In genomic region chr12:20798561-20798960, GRCh38 we compare ENCODE assay signal across 10 cellular contexts. TPM values are rescaled to one million over a fixed set of nuclear protein-coding genes. Genes with fewer than 3 reads are reported as not detected.
DNase-seq lines count a peak whose midpoint lies in the region; ATAC-seq and TF ChIP-seq lines count a peak whose summit lies in the region.
"Had no signal": no experiment of that assay in that cellular context is flagged by ENCODE, and none has a peak within 500 bp of the region (broad histone marks: within the 10 kb centered on the region; RNA-seq: fewer than 3 reads in every experiment).

No MANE protein-coding gene starts in this region.

- no peak overlapping the region for H2BK120ac ChIP-seq in H9 (ENCODE audit: low read depth, low read length, poor library complexity, severe bottlenecking)

- no TSS peak for BruUV-seq in PC-3 (replicated peaks; lab: Mats Ljungman, UMichigan)

- H3K14ac ChIP-seq in H9 (ENCODE audit: insufficient read depth, low read length): no peak overlapping the region

- H3K4me3 ChIP-seq in PC-3 (ENCODE audit: low read length): no peak overlapping the region
- no peak overlapping the region for H3K4me3 ChIP-seq in fibroblast of pulmonary artery (replicated peaks; ENCODE audit: low read depth, low read length)

- H4K20me1 ChIP-seq in H9 (ENCODE audit: control insufficient read depth, insufficient read depth, insufficient read length) (no peaks in the 10 kb centered on the region), PC-3 (ENCODE audit: low read length) (no peaks in the 10 kb centered on the region)

- peaks cover 2 to 4% of the 10 kb centered on the region in 2 experiments; a peak in 4 of 5 replicates for H3K9me3 Mint-ChIP-seq in H9
- H3K9me3 Mint-ChIP-seq in stimulated activated memory B cell treated with anti-CD40 and anti-IgM and Interleukin-4, amounts not matched to agents 10 μg/mL and 1 μg/mL and 100 μg/mL, for 72 hours: no peaks in the 10 kb centered on the region
- no peaks in the 10 kb centered on the region for H3K9me3 Mint-ChIP-seq in activated CD4-positive, alpha-beta memory T cell treated with anti-CD3 and anti-CD28 coated beads, Interleukin-2, amount 10 ng/mL, durations not matched to agents 7 days and 5 days

- H3K23me2 ChIP-seq in H9 (ENCODE audit: insufficient read length, low read depth, low read length, poor library complexity, severe bottlenecking): no peaks in the 10 kb centered on the region

- H3K9me2 ChIP-seq in PC-3 (replicated peaks; ENCODE audit: low read length): no peaks in the 10 kb centered on the region

- H3K9ac ChIP-seq in H9 (ENCODE audit: extremely low read depth, insufficient read length, low read length) (no peak overlapping the region), PC-3 (ENCODE audit: low read length) (no peak overlapping the region)

- no peaks in the 10 kb centered on the region for H3K79me1 ChIP-seq in H9 (ENCODE audit: insufficient read depth, low read depth, low read length, poor library complexity, severe bottlenecking)

- no peaks in the 10 kb centered on the region for H3K9me3 ChIP-seq in H9 (ENCODE audit: control insufficient read depth, low read depth, low read length)
- no peaks in the 10 kb centered on the region for H3K9me3 ChIP-seq in PC-3 (ENCODE audit: low read length)

- no peak overlapping the region for H3K56ac ChIP-seq in H9 (ENCODE audit: insufficient read length, low read depth, low read length)

- no peak overlapping the region for H2AK5ac ChIP-seq in H9 (ENCODE audit: insufficient read length, low read length)

- no peaks in the 10 kb centered on the region for H3K27me3 ChIP-seq in H9 (ENCODE audit: insufficient read depth, low read length)
- H3K27me3 ChIP-seq in PC-3 (ENCODE audit: low read length): no peaks in the 10 kb centered on the region

- no peak overlapping the region for H4K8ac ChIP-seq in H9 (replicated peaks; ENCODE audit: insufficient read length, low read depth, low read length)

- H3K4me1 ChIP-seq in H9 (ENCODE audit: insufficient read depth, low read length) (no peaks in the 10 kb centered on the region), PC-3 (ENCODE audit: insufficient read depth, low read length) (no peaks in the 10 kb centered on the region)

- H3K36me3 ChIP-seq in PC-3 (ENCODE audit: low read depth, low read length): peaks cover 11% of the 10 kb centered on the region; the same call in 1 of the 2 replicates

- H3K23ac ChIP-seq in H9 (ENCODE audit: insufficient read length, low read depth, low read length): no peak overlapping the region

- CTCF ChIA-PET in PC-3 (lab: Charles Lee) (no interaction called here), RWPE1 (lab: Yijun Ruan, JAX) (interaction anchor here (0.6 kb wide), 1 partner anchor 1583 kb away, joined by 6 read pairs; no protein-coding TSS in a partner anchor)
- CTCF ChIA-PET in activated CD4-positive, alpha-beta memory T cell treated with anti-CD3 and anti-CD28 coated beads, Interleukin-2, amount 10 ng/mL, durations not matched to agents 7 days and 5 days (lab: Charles Lee): no interaction called here

- no peak overlapping the region for H3K18ac ChIP-seq in H9 (ENCODE audit: insufficient read length, low read depth, low read length)

- POLR2A ChIA-PET in PC-3 (lab: Charles Lee; ENCODE audit: unreplicated experiment) (interaction anchor here (0.6 kb wide), 1 partner anchor 117 kb away, joined by 4 read pairs; no protein-coding TSS in a partner anchor), RWPE1 (lab: Yijun Ruan, JAX; ENCODE audit: low non-redundant PET) (no interaction called here)
- POLR2A ChIA-PET in activated CD4-positive, alpha-beta memory T cell treated with anti-CD3 and anti-CD28 coated beads, Interleukin-2, amount 10 ng/mL, durations not matched to agents 7 days and 5 days (lab: Charles Lee): no interaction called here

- no peaks in the 10 kb centered on the region for H3K27me3 Mint-ChIP-seq in H9 (ENCODE audit: low read depth)
- H3K27me3 Mint-ChIP-seq in stimulated activated memory B cell treated with anti-CD40 and anti-IgM and Interleukin-4, amounts not matched to agents 10 μg/mL and 1 μg/mL and 100 μg/mL, for 72 hours: no peaks in the 10 kb centered on the region
- H3K27me3 Mint-ChIP-seq in activated CD4-positive, alpha-beta memory T cell treated with anti-CD3 and anti-CD28 coated beads, Interleukin-2, amount 10 ng/mL, durations not matched to agents 7 days and 5 days: no peaks in the 10 kb centered on the region

- peaks cover 0 to 6% of the 10 kb centered on the region in 2 experiments; a peak in 2 of 4 replicates for H3K4me1 Mint-ChIP-seq in H9
- H3K4me1 Mint-ChIP-seq in stimulated activated memory B cell treated with anti-CD40 and anti-IgM and Interleukin-4, amounts not matched to agents 10 μg/mL and 1 μg/mL and 100 μg/mL, for 72 hours: no peaks in the 10 kb centered on the region
- H3K4me1 Mint-ChIP-seq in activated CD4-positive, alpha-beta memory T cell treated with anti-CD3 and anti-CD28 coated beads, Interleukin-2, amount 10 ng/mL, durations not matched to agents 7 days and 5 days: no peaks in the 10 kb centered on the region

- H3T11ph ChIP-seq in H9 (ENCODE audit: low read length): no peak overlapping the region

- no peak overlapping the region for H2BK15ac ChIP-seq in H9 (ENCODE audit: low read depth, low read length)

- intact Hi-C loops in PC-3 (cut with micrococcal nuclease): loop anchor here (1.0 kb wide), 1 partner anchor 152 kb away; no protein-coding TSS in a partner anchor

- no peak for DNase-seq in H9
- peak; percentile 15 for DNase-seq in PC-3
- peak; percentile 31 for DNase-seq in fibroblast of pulmonary artery (ENCODE audit: low read depth)
- DNase-seq in renal cortical epithelial cell (ENCODE audit: low read depth): peak; percentile 28
- DNase-seq in activated CD4-positive, alpha-beta memory T cell treated with anti-CD3 and anti-CD28 coated beads, Interleukin-2, amount 10 ng/mL, durations not matched to agents 7 days and 5 days: no peak
- no peak for DNase-seq in RWPE1 (ENCODE audit: low spot score)
- DNase-seq: activated effector memory CD4-positive, alpha-beta T cell treated with Interleukin-2 at 50 U/mL for 16 hours had no signal

- H3K4me3 Mint-ChIP-seq in H9: no peak overlapping the region
- H3K4me3 Mint-ChIP-seq in stimulated activated memory B cell treated with anti-CD40 and anti-IgM and Interleukin-4, amounts not matched to agents 10 μg/mL and 1 μg/mL and 100 μg/mL, for 72 hours: no peak overlapping the region
- no peak overlapping the region for H3K4me3 Mint-ChIP-seq in activated CD4-positive, alpha-beta memory T cell treated with anti-CD3 and anti-CD28 coated beads, Interleukin-2, amount 10 ng/mL, durations not matched to agents 7 days and 5 days

- H4K91ac ChIP-seq in H9 (ENCODE audit: insufficient read length, low read depth, low read length): no peak overlapping the region

- 0 out of 2 replicates have a peak, but pooled peaks have one; percentile 24 for ATAC-seq in PC-3
- no peak for ATAC-seq in GM21528 (IDR thresholded peaks at IDR 0.05; ENCODE audit: low FRiP score, unreplicated experiment)
- no peak for ATAC-seq in stimulated activated memory B cell treated with anti-CD40 and anti-IgM and Interleukin-4, amounts not matched to agents 10 μg/mL and 1 μg/mL and 100 μg/mL, for 72 hours

- no peak overlapping the region for H4K5ac ChIP-seq in H9 (ENCODE audit: insufficient read length, low read depth, low read length)

- no peak overlapping the region for H3K4ac ChIP-seq in H9 (ENCODE audit: low read depth, low read length)

- no peaks in the 10 kb centered on the region for H3K79me2 ChIP-seq in H9 (ENCODE audit: insufficient read depth, low read length)
- no peaks in the 10 kb centered on the region for H3K79me2 ChIP-seq in PC-3 (ENCODE audit: low read length)

- WGBS in H9 (ENCODE audit: extremely low coverage, insufficient read length, low lambda C conversion rate): no CpG with 5 or more reads among the region's 1 CpG

- H2BK20ac ChIP-seq in H9 (ENCODE audit: low read depth, low read length, poor library complexity, severe bottlenecking): no peak overlapping the region

- no peak overlapping the region for H3K27ac ChIP-seq in H9 (ENCODE audit: insufficient read length, low read depth, low read length)
- H3K27ac ChIP-seq in PC-3 (ENCODE audit: low read length): no peak overlapping the region
- H3K27ac ChIP-seq in RWPE1: no peak overlapping the region

- H3K27ac Mint-ChIP-seq in H9: no peak overlapping the region
- no peak overlapping the region for H3K27ac Mint-ChIP-seq in stimulated activated memory B cell treated with anti-CD40 and anti-IgM and Interleukin-4, amounts not matched to agents 10 μg/mL and 1 μg/mL and 100 μg/mL, for 72 hours
- H3K27ac Mint-ChIP-seq in activated CD4-positive, alpha-beta memory T cell treated with anti-CD3 and anti-CD28 coated beads, Interleukin-2, amount 10 ng/mL, durations not matched to agents 7 days and 5 days: no peak overlapping the region

- no peak overlapping the region for H2AFZ ChIP-seq in H9 (ENCODE audit: low read length)
- H2AFZ ChIP-seq in PC-3 (ENCODE audit: low read length): no peak overlapping the region

- peak; percentile 78 for TF ChIP-seq CTCF in H9 (conservative IDR thresholded peaks at IDR 0.05)
- TF ChIP-seq CTCF in PC-3 (conservative IDR thresholded peaks at IDR 0.05; ENCODE audit: low read depth, low read length): no peak; the same call in 1 of the 2 replicates
- no peak for TF ChIP-seq CTCF in fibroblast of pulmonary artery (IDR thresholded peaks at IDR 0.05; ENCODE audit: low read length, missing control alignments)
- no peak for TF ChIP-seq CTCF in RWPE1 (conservative IDR thresholded peaks at IDR 0.05; ENCODE audit: low read depth)

- no peaks in the 10 kb centered on the region for H3F3A ChIP-seq in PC-3 (ENCODE audit: low read length, unreplicated experiment)

- peaks cover 0 to 15% (median 5%) of the 10 kb centered on the region in 3 experiments; a peak in 5 of 7 replicates for H3K36me3 Mint-ChIP-seq in H9 (ENCODE audit: insufficient read depth in 1 of 3, low read depth in 3 of 3)
- H3K36me3 Mint-ChIP-seq in stimulated activated memory B cell treated with anti-CD40 and anti-IgM and Interleukin-4, amounts not matched to agents 10 μg/mL and 1 μg/mL and 100 μg/mL, for 72 hours: no peaks in the 10 kb centered on the region
- H3K36me3 Mint-ChIP-seq in activated CD4-positive, alpha-beta memory T cell treated with anti-CD3 and anti-CD28 coated beads, Interleukin-2, amount 10 ng/mL, durations not matched to agents 7 days and 5 days (ENCODE audit: low read depth): no peaks in the 10 kb centered on the region

- no peak overlapping the region for H3K4me2 ChIP-seq in H9 (ENCODE audit: insufficient read depth, insufficient read length, low read length)
- H3K4me2 ChIP-seq in PC-3 (ENCODE audit: low read length): no peak overlapping the region

- no peak overlapping the region for H2BK12ac ChIP-seq in H9 (ENCODE audit: insufficient read length, low read depth, low read length)

- H2BK5ac ChIP-seq in H9 (ENCODE audit: insufficient read length, low read length): no peak overlapping the region

RNA-seq across cellular contexts. Expression of gene SLCO1B3, which starts 11.9 kb away (rescaled TPM):
- not detected in 2 replicates for total RNA-seq in H9 (2021)
- 13.2 and 14.2 TPM in 2 replicates for total RNA-seq in PC-3 (2014; rRNA removed)
- not detected in 2 replicates for total RNA-seq in renal cortical epithelial cell
- total RNA-seq in activated CD4-positive, alpha-beta memory T cell treated with anti-CD3 and anti-CD28 coated beads, Interleukin-2, amount 10 ng/mL, durations not matched to agents 7 days and 5 days: not detected
- total RNA-seq: mononuclear cell had no signal

Comparison
In these comparisons a context has a peak if more than half of its experiments do, and no peak if none do; other contexts are left out.
1. DNase-seq: peak in PC-3 (single experiment), fibroblast of pulmonary artery (single experiment) and renal cortical epithelial cell (single experiment); none in H9 (single experiment), activated CD4-positive, alpha-beta memory T cell treated with anti-CD3 and anti-CD28 coated beads, Interleukin-2, amount 10 ng/mL, durations not matched to agents 7 days and 5 days (single experiment) and RWPE1 (single experiment).
2. RNA of gene SLCO1B3, which starts 11.9 kb away (total RNA-seq): 13.2 to 14.2 TPM in PC-3; not detected in H9, not detected in renal cortical epithelial cell and not detected in activated CD4-positive, alpha-beta memory T cell treated with anti-CD3 and anti-CD28 coated beads, Interleukin-2, amount 10 ng/mL, durations not matched to agents 7 days and 5 days; every median in the first group is over 10 times any median in the second.